11 cellular contexts compared by ENCODE assay signal in the genomic region with DNA sequence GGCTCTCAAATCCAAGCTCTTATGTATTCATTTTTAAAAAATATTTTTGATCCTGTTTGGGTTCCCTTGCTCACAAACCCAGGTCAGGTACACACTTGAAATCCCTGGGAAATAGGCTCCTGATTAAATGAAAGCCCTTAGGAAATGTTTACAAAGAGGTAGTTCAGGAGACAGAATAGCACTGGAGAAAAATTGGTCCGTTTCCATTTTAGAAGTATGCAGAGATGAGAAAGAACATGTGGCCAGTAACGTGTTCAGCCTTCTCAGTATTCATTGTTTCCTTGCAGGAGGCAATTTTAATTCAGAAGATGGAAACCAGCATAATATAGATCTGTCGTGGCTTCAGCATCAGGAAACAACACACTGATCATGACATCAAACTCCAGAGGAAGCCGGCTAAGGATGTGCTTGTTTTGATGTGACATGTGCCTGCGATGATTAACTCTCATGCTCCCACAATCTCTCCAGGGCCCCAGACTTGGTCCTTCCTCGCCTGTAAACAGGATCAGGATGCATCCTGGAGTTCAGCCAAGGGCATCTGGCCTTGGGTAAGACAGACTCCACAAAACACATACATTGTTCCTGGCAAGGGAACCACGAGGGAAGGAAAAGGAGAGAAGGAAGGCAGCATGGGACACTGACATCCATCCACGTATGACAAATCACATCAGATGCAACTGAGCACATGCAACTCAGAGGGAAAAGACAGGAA.
DNase-seq lines count a peak whose midpoint lies in the region; ATAC-seq and TF ChIP-seq lines count a peak whose summit lies in the region.
"Had no signal": no experiment of that assay in that cellular context is flagged by ENCODE, and none has a peak within 500 bp of the region (broad histone marks: within the 10 kb centered on the region; RNA-seq: fewer than 3 reads in every experiment).

No MANE protein-coding gene starts in this region.

- H3K4me1 ChIP-seq in muscle layer of colon (ENCODE audit: insufficient read depth, low read length) (peaks cover 19% of the 10 kb centered on the region), prostate gland (replicated peaks) (no peaks in the 10 kb centered on the region)

- H3K27me3 ChIP-seq in muscle layer of colon (ENCODE audit: control insufficient read depth in 1 of 2, insufficient read depth in 2 of 2, low read length in 2 of 2) (no peaks in the 10 kb centered on the region), prostate gland (replicated peaks; ENCODE audit: insufficient read depth) (no peaks in the 10 kb centered on the region)

- intact Hi-C loops in prostate gland (cut with DNase I): no loop called here

- H3K4me3 ChIP-seq in muscle layer of colon (ENCODE audit: low read depth in 1 of 2, low read length in 2 of 2) (peak overlapping the region in 1 of 2 donors; percentile 2), prostate gland (no peak overlapping the region)
- H3K4me3 ChIP-seq: skin epidermis had no signal

- DNase-seq in ELR (ENCODE audit: low read depth) (peak; percentile 52), NCI-H446 treated with DMSO at 0.1 percent for 48 hours (lab: John Stamatoyannopoulos, UW) (peak; percentile 58), dermis microvascular lymphatic vessel endothelial cell (ENCODE audit: low read depth in 2 of 2) (peak; percentile 99 to 100), prostate gland (ENCODE audit: low spot score) (no peak), GM13977 (ENCODE audit: low spot score) (no peak)
- DNase-seq: effector memory CD8-positive, alpha-beta T cell; MV-4-11 had no signal

- WGBS in prostate gland: 43% methylated on average over 8 of the region's 8 CpGs

- in situ Hi-C loops in GM13977 (cut with MboI; ENCODE audit: low pct_unique_long_range_greater_than_20kb, low sequenced_read_pairs, unreplicated experiment): no loop called here

- H3K36me3 ChIP-seq in muscle layer of colon (ENCODE audit: insufficient read depth, low read length): no peaks in the 10 kb centered on the region
- H3K36me3 ChIP-seq in prostate gland: no peaks in the 10 kb centered on the region

- no peak overlapping the region for H3K9ac ChIP-seq in muscle layer of colon (ENCODE audit: low read length)

- no peaks in the 10 kb centered on the region for H3K9me3 ChIP-seq in muscle layer of colon (ENCODE audit: low read length)
- no peaks in the 10 kb centered on the region for H3K9me3 ChIP-seq in prostate gland

- no peak for TF ChIP-seq CTCF in prostate gland (IDR thresholded peaks at IDR 0.05)
- no peak for TF ChIP-seq CTCF in GM13977 (IDR thresholded peaks at IDR 0.05; ENCODE audit: extremely low read depth, insufficient read depth, missing control alignments)

- TF ChIP-seq POLR2A in prostate gland (IDR thresholded peaks at IDR 0.05): no peak

- peak overlapping the region; percentile 35 for H3K27ac ChIP-seq in muscle layer of colon (ENCODE audit: low read depth, low read length)
- H3K27ac ChIP-seq in prostate gland: no peak overlapping the region

- no peak for ATAC-seq in HG03025 (IDR thresholded peaks at IDR 0.05; ENCODE audit: low FRiP score, unreplicated experiment)
- no peak for ATAC-seq in GM18907 (IDR thresholded peaks at IDR 0.05; ENCODE audit: unreplicated experiment)
- ATAC-seq: effector memory CD8-positive, alpha-beta T cell had no signal

Comparison
In these comparisons a context has a peak if more than half of its experiments do, and no peak if none do; other contexts are left out.
1. DNase-seq: peak in ELR (single experiment), NCI-H446 treated with DMSO at 0.1 percent for 48 hours (single experiment) and dermis microvascular lymphatic vessel endothelial cell (2 of 2); none in prostate gland (single experiment) and GM13977 (single experiment).